In genomic region chr10:28945959-28946358, GRCh38 we compare ENCODE assay signal across 20 cellular contexts.
A peak's percentile ranks its signal among the peaks of the same experiment; 100 is the strongest.
DNase-seq lines count a peak whose midpoint lies in the region; ATAC-seq, FAIRE-seq and TF ChIP-seq lines count a peak whose summit lies in the region.
"Had no signal": no experiment of that assay in that cellular context is flagged by ENCODE, and none has a peak within 500 bp of the region (broad histone marks: within the 10 kb centered on the region; RNA-seq: fewer than 3 reads in every experiment).

No MANE protein-coding gene starts in this region.

- H3K36me3 ChIP-seq in ACC112 (ENCODE audit: insufficient read depth, low read length): no peaks in the 10 kb centered on the region
- H3K36me3 ChIP-seq in SK-N-SH (replicated peaks in 1 of 2; ENCODE audit: control insufficient read depth in 1 of 2, insufficient read depth in 2 of 2, low read length in 1 of 2): no peaks in the 10 kb centered on the region
- H3K36me3 ChIP-seq in pancreas: no peaks in the 10 kb centered on the region
- H3K36me3 ChIP-seq: HAP-1 had no signal

- 0% methylated on average over 1 of the region's 1 CpG for WGBS in SK-N-SH (ENCODE audit: low lambda C conversion rate)
- 17 to 41% methylated on average over 1 of the region's 1 CpG for WGBS in pancreas, 2 donors

- H3K9me2 ChIP-seq in SK-N-SH: no peaks in the 10 kb centered on the region

- H3K9me3 ChIP-seq in SK-N-SH: peaks cover 10% of the 10 kb centered on the region
- no peaks in the 10 kb centered on the region for H3K9me3 ChIP-seq in pancreas
- H3K9me3 ChIP-seq: HAP-1 had no signal

- H3K79me2 ChIP-seq in ACC112 (ENCODE audit: control insufficient read depth, insufficient read depth, low read length, unreplicated experiment): no peaks in the 10 kb centered on the region
- no peaks in the 10 kb centered on the region for H3K79me2 ChIP-seq in SK-N-SH (ENCODE audit: insufficient read depth)

- peaks cover 20% of the 10 kb centered on the region for H3K4me1 ChIP-seq in ACC112 (ENCODE audit: control insufficient read depth, insufficient read depth, low read length, unreplicated experiment)
- peaks cover 0 to 8% of the 10 kb centered on the region in 2 experiments; a peak in 1 of 4 replicates for H3K4me1 ChIP-seq in SK-N-SH (ENCODE audit: control insufficient read depth in 1 of 2, insufficient read depth in 2 of 2, low read depth in 1 of 2, low read length in 1 of 2)
- peaks cover 0 to under 1% (median 0%) of the 10 kb centered on the region in 3 donors for H3K4me1 ChIP-seq in pancreas

- TF ChIP-seq EP300 in SK-N-SH (IDR thresholded peaks at IDR 0.05; ENCODE audit: borderline replicate concordance in 1 of 2, low read depth in 1 of 2, low read length in 1 of 2): no peak

- CTCF ChIA-PET in SK-N-SH (lab: Yijun Ruan, JAX): interaction anchor here (2.0 kb wide), 1 partner anchor 18 kb away, joined by 5 read pairs; no protein-coding TSS in a partner anchor

- H3F3A ChIP-seq in SK-N-SH (replicated peaks; ENCODE audit: insufficient read depth): peaks cover 11% of the 10 kb centered on the region

- no peak overlapping the region for H3K4me3 ChIP-seq in ACC112 (ENCODE audit: low read depth, low read length)
- H3K4me3 ChIP-seq in SK-N-SH (ENCODE audit: low read depth in 2 of 2, low read length in 1 of 2): no peak overlapping the region
- H3K4me3 ChIP-seq in pancreas: no peak overlapping the region
- H3K4me3 ChIP-seq: HAP-1, SK-N-MC had no signal

- peak overlapping the region; percentile 32; the same call in 1 of the 2 replicates for H3K27ac ChIP-seq in ACC112 (ENCODE audit: low read depth, low read length)
- H3K27ac ChIP-seq in SK-N-SH (ENCODE audit: low read depth in 2 of 2, low read length in 1 of 2): peak overlapping the region in 1 of 2 experiments; percentile 59; a peak in 2 of 4 replicates
- no peak overlapping the region for H3K27ac ChIP-seq in pancreas
- H3K27ac ChIP-seq: SK-N-MC had no signal

- no peaks in the 10 kb centered on the region for H3K27me3 ChIP-seq in ACC112 (ENCODE audit: insufficient read depth, low read length)
- no peaks in the 10 kb centered on the region for H3K27me3 ChIP-seq in SK-N-SH (ENCODE audit: insufficient read depth)
- peaks cover 0 to 7% (median 0%) of the 10 kb centered on the region in 4 donors for H3K27me3 ChIP-seq in pancreas

- no peak for TF ChIP-seq RAD21 in SK-N-SH (IDR thresholded peaks at IDR 0.05; ENCODE audit: low read length)

- TF ChIP-seq CTCF in SK-N-SH (IDR thresholded peaks at IDR 0.05) (no peak), pancreas (IDR thresholded peaks at IDR 0.05) (no peak)

- intact Hi-C loops in pancreas (cut with DNase I): no loop called here

- 0 out of 2 replicates have a peak overlapping the region, but pooled peaks have one; percentile 2 for H3K4me2 ChIP-seq in SK-N-SH

- H2AFZ ChIP-seq in ACC112 (ENCODE audit: low read length, unreplicated experiment) (no peak overlapping the region), SK-N-SH (ENCODE audit: low read depth) (no peak overlapping the region)

- no peak overlapping the region for H3K9ac ChIP-seq in SK-N-SH

- peak; percentile 86 for FAIRE-seq in pancreas (lab: Jason Lieb, UNC)

- POLR2A ChIA-PET in SK-N-SH (lab: Yijun Ruan, JAX): no interaction called here

- no peak for ATAC-seq in pancreas
- ATAC-seq: Panc1 had no signal

- DNase-seq in SK-N-SH: no peak
- DNase-seq in foreskin melanocyte: peak; percentile 62
- no peak for DNase-seq in pancreas
- no peak for DNase-seq in HPDE6-E6E7 (ENCODE audit: extremely low spot score)
- no peak for DNase-seq in stimulated activated CD4-positive, alpha-beta T cell treated with anti-CD3 and anti-CD28 coated beads, Interleukin-2, amount 100 ng/mL, for 24 hours
- no peak for DNase-seq in activated effector memory CD4-positive, alpha-beta T cell treated with Interleukin-2 at 50 U/mL for 16 hours
- no peak for DNase-seq in NK-92 treated with Interleukin-12 subunit alpha and Interleukin-12 subunit beta, amount 100 ng/mL, for 24 hours (lab: John Stamatoyannopoulos, UW)
- DNase-seq: ACHN, AML-193, COR-L47, DMS153, NCI-H1092, NCI-H146, NCI-H2081, NCI-H510A treated with DMSO at 0.1 percent for 48 hours, Right ventricle myocardium superior had no signal

- no peaks in the 10 kb centered on the region for H4K20me1 ChIP-seq in SK-N-SH (ENCODE audit: insufficient read depth)

TF ChIP-seq in SK-N-SH, 30 proteins besides CTCF, POLR2A, EP300 and RAD21:
- TF ChIP-seq TAF1 (IDR thresholded peaks at IDR 0.05; ENCODE audit: borderline replicate concordance, low read depth, low read length): no peak
- TF ChIP-seq USF2 (IDR thresholded peaks at IDR 0.05; ENCODE audit: borderline replicate concordance, low read depth, low read length): no peak
- TF ChIP-seq PBX3 (IDR thresholded peaks at IDR 0.05): peak; percentile 14; the same call in 1 of the 2 replicates
